Comparison of ENCODE assay signal across 7 cellular contexts in the genomic region with DNA sequence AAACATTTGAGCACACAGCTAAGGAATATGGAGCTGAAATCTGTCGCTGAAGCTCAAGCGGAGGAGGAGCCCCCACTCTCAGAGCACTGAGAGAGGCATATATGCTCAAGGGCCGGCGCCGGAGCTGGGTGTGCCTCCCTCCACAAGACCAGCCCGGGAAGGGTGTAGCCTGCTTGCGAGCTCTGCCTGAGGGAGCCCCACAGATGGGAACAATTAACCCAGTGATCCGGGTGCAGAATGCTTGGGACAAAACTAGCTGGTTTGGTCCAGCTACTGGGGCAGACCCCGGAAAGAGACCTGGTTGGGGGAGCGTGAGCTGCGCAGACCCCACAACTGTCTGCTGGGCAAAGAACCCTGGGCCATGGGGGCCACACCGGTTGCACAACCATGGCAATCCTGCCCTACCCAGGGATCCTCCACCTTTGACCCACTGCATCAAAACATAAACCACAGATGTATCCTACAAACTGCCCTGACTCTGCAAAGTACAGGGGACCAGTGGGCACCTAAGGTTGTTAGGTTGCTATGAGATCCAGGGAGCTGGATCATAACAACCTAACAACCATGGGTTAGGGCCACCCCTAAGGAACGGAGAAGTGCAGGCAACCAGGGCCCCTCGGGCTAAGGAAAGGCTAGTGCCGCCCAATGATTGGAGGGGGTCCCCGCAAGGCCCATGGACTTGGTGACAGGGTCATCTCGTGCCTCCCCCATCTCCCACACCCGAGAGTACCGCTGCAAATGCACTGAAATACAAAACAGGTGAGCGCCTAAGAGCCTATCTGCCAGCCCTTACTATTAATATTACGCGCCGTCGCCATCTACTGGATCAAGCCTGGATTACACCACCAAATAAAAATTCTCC.
DNase-seq lines count a peak whose midpoint lies in the region; ATAC-seq and TF ChIP-seq lines count a peak whose summit lies in the region.

No MANE protein-coding gene starts in this region.

- peak; percentile 96 for ATAC-seq in GM21390 (IDR thresholded peaks at IDR 0.05; ENCODE audit: unreplicated experiment)
- ATAC-seq in HG03469 (IDR thresholded peaks at IDR 0.05; ENCODE audit: unreplicated experiment), result peak; percentile 92

- DNase-seq in GM10266 (ENCODE audit: extremely low spot score), result peak; percentile 30
- DNase-seq in NCI-H748 treated with DMSO at 0.1 percent for 48 hours (lab: John Stamatoyannopoulos, UW), result peak; percentile 78
- peak in 33 of 58 donors; percentile 1 to 62 (median 11) for DNase-seq in anterior cingulate cortex (lab: John Stamatoyannopoulos, UW)
- DNase-seq in iPS DF 19.7 (ENCODE audit: low read depth, low spot score), result peak; percentile 9
- peak; percentile 6 for DNase-seq in stimulated activated CD4-positive, alpha-beta T cell treated with anti-CD3 and anti-CD28 coated beads, Interleukin-4, amount 100 ng/mL, for 24 hours

- TF ChIP-seq CTCF in GM10266 (IDR thresholded peaks at IDR 0.05; ENCODE audit: control insufficient read depth, insufficient read depth, low read depth, missing control alignments), result peak; percentile 61

Comparison
In these comparisons a context has a peak if more than half of its experiments do, and no peak if none do; other contexts are left out.
1. Peak in every context shown above with its lines: DNase-seq and ATAC-seq.
2. DNase-seq: peak in every context shown above with its lines; median percentile 78 in NCI-H748 treated with DMSO at 0.1 percent for 48 hours; 30 in GM10266; 11 in anterior cingulate cortex; 9 in iPS DF 19.7; 6 in stimulated activated CD4-positive, alpha-beta T cell treated with anti-CD3 and anti-CD28 coated beads, Interleukin-4, amount 100 ng/mL, for 24 hours.